Comparison of ENCODE assay signal across 25 cellular contexts in the genomic region with DNA sequence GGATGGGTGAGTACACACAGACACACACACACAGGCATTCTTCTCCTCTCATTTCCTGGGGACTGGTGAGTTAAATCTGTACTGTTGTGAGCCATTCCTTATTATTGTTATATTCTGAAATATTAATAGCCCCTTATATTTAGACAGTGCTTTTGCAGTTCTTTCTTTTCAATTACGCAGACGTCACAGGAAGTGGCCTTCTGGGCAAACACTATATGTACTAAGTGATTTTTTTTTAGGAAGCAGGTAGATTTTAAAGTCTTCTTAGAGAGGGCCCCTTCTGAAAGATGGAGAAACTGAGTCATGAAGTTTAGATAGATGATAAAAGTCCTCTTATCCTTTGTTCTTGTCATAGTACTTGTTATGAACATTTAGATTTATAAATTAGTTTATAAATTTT.
DNase-seq lines count a peak whose midpoint lies in the region; ATAC-seq lines count a peak whose summit lies in the region.
"Had no signal": no experiment of that assay in that cellular context is flagged by ENCODE, and none has a peak within 500 bp of the region (broad histone marks: within the 10 kb centered on the region; RNA-seq: fewer than 3 reads in every experiment).

No MANE protein-coding gene starts in this region.

- H3K4me3 Mint-ChIP-seq in activated naive CD4-positive, alpha-beta T cell treated with anti-CD3 and anti-CD28 coated beads, Interleukin-2, amount 50 U/mL, for 24 hours: no peak overlapping the region
- H3K4me3 Mint-ChIP-seq in activated CD8-positive, alpha-beta T cell treated with anti-CD3 and anti-CD28 coated beads, Interleukin-2, amount 10 ng/mL, durations not matched to agents 7 days and 5 days: no peak overlapping the region
- H3K4me3 Mint-ChIP-seq in effector memory CD8-positive, alpha-beta T cell: peak overlapping the region in 1 of 2 donors; percentile 32
- H3K4me3 Mint-ChIP-seq in activated T-helper 17 cell treated with anti-CD3 and anti-CD28 coated beads, Interleukin-2, amount 50 U/mL, for 72 hours: no peak overlapping the region
- H3K4me3 Mint-ChIP-seq: CD8-positive, alpha-beta memory T cell; HFFc6 had no signal

- no peaks in the 10 kb centered on the region for H3K36me3 Mint-ChIP-seq in activated naive CD4-positive, alpha-beta T cell treated with anti-CD3 and anti-CD28 coated beads, Interleukin-2, amount 50 U/mL, for 24 hours
- H3K36me3 Mint-ChIP-seq in activated CD8-positive, alpha-beta T cell treated with anti-CD3 and anti-CD28 coated beads, Interleukin-2, amount 10 ng/mL, durations not matched to agents 7 days and 5 days (ENCODE audit: low read depth): no peaks in the 10 kb centered on the region
- peaks cover 2% of the 10 kb centered on the region for H3K36me3 Mint-ChIP-seq in effector memory CD8-positive, alpha-beta T cell (ENCODE audit: insufficient read depth)
- H3K36me3 Mint-ChIP-seq in activated T-helper 17 cell treated with anti-CD3 and anti-CD28 coated beads, Interleukin-2, amount 50 U/mL, for 72 hours (ENCODE audit: low read depth): no peaks in the 10 kb centered on the region
- H3K36me3 Mint-ChIP-seq: CD8-positive, alpha-beta memory T cell had no signal

- no peak overlapping the region for H3K4me3 ChIP-seq in MG63
- H3K4me3 ChIP-seq: GM12878, HAP-1 had no signal

- H3K9me3 Mint-ChIP-seq in activated naive CD4-positive, alpha-beta T cell treated with anti-CD3 and anti-CD28 coated beads, Interleukin-2, amount 50 U/mL, for 24 hours: no peaks in the 10 kb centered on the region
- no peaks in the 10 kb centered on the region for H3K9me3 Mint-ChIP-seq in activated CD8-positive, alpha-beta T cell treated with anti-CD3 and anti-CD28 coated beads, Interleukin-2, amount 10 ng/mL, durations not matched to agents 7 days and 5 days (ENCODE audit: insufficient read depth)
- no peaks in the 10 kb centered on the region for H3K9me3 Mint-ChIP-seq in effector memory CD8-positive, alpha-beta T cell
- H3K9me3 Mint-ChIP-seq in activated T-helper 17 cell treated with anti-CD3 and anti-CD28 coated beads, Interleukin-2, amount 50 U/mL, for 72 hours: no peaks in the 10 kb centered on the region
- H3K9me3 Mint-ChIP-seq: CD8-positive, alpha-beta memory T cell had no signal

- H3K4me1 Mint-ChIP-seq in activated naive CD4-positive, alpha-beta T cell treated with anti-CD3 and anti-CD28 coated beads, Interleukin-2, amount 50 U/mL, for 24 hours: peaks cover 76% of the 10 kb centered on the region
- H3K4me1 Mint-ChIP-seq in activated CD8-positive, alpha-beta T cell treated with anti-CD3 and anti-CD28 coated beads, Interleukin-2, amount 10 ng/mL, durations not matched to agents 7 days and 5 days (ENCODE audit: low read depth): peaks cover 37% of the 10 kb centered on the region
- H3K4me1 Mint-ChIP-seq in effector memory CD8-positive, alpha-beta T cell (ENCODE audit: low read depth in 2 of 2): peaks cover 1 to 7% of the 10 kb centered on the region in 2 donors
- peaks cover 6% of the 10 kb centered on the region for H3K4me1 Mint-ChIP-seq in activated T-helper 17 cell treated with anti-CD3 and anti-CD28 coated beads, Interleukin-2, amount 50 U/mL, for 72 hours

- no peaks in the 10 kb centered on the region for H3K27me3 Mint-ChIP-seq in activated naive CD4-positive, alpha-beta T cell treated with anti-CD3 and anti-CD28 coated beads, Interleukin-2, amount 50 U/mL, for 24 hours
- no peaks in the 10 kb centered on the region for H3K27me3 Mint-ChIP-seq in activated CD8-positive, alpha-beta T cell treated with anti-CD3 and anti-CD28 coated beads, Interleukin-2, amount 10 ng/mL, durations not matched to agents 7 days and 5 days (ENCODE audit: low read depth)
- no peaks in the 10 kb centered on the region for H3K27me3 Mint-ChIP-seq in effector memory CD8-positive, alpha-beta T cell
- no peaks in the 10 kb centered on the region for H3K27me3 Mint-ChIP-seq in activated T-helper 17 cell treated with anti-CD3 and anti-CD28 coated beads, Interleukin-2, amount 50 U/mL, for 72 hours
- H3K27me3 Mint-ChIP-seq: CD8-positive, alpha-beta memory T cell had no signal

- ATAC-seq in activated CD8-positive, alpha-beta T cell treated with anti-CD3 and anti-CD28 coated beads, Interleukin-2, amount 10 ng/mL, durations not matched to agents 7 days and 5 days: no peak
- no peak for ATAC-seq in effector memory CD8-positive, alpha-beta T cell (replicated peaks)
- ATAC-seq in activated T-helper 17 cell treated with anti-CD3 and anti-CD28 coated beads, Interleukin-2, amount 50 U/mL, for 72 hours (replicated peaks): no peak
- ATAC-seq: GM12878 had no signal

- no peaks in the 10 kb centered on the region for H3K27me3 ChIP-seq in MG63

- H3K36me3 ChIP-seq in MG63: no peaks in the 10 kb centered on the region
- H3K36me3 ChIP-seq: HAP-1 had no signal

- POLR2A ChIA-PET in activated CD8-positive, alpha-beta T cell treated with anti-CD3 and anti-CD28 coated beads, Interleukin-2, amount 10 ng/mL, durations not matched to agents 7 days and 5 days (lab: Charles Lee): no interaction called here

- no peak for DNase-seq in activated naive CD4-positive, alpha-beta T cell treated with anti-CD3 and anti-CD28 coated beads, Interleukin-2, amount 50 U/mL, for 16 hours
- DNase-seq in activated CD8-positive, alpha-beta T cell treated with anti-CD3 and anti-CD28 coated beads, Interleukin-2, amount 10 ng/mL, durations not matched to agents 7 days and 5 days: peak; percentile 35
- DNase-seq in effector memory CD8-positive, alpha-beta T cell: no peak
- DNase-seq in MG63: no peak
- DNase-seq in RPMI8226: no peak
- DNase-seq: C1 segment of cervical spinal cord; CD8-positive, alpha-beta memory T cell; DMS 273 treated with DMSO at 0.1 percent for 48 hours; DMS79; EL; GDM1; GOT3; HFFc6; KBM-7; NCI-H1105 treated with DMSO at 0.1 percent for 48 hours; NCI-H146; NCI-H1930; NCI-H2107; NCI-H446; NCI-H524 treated with DMSO at 0.1 percent for 48 hours; NCI-H774 had no signal

- CTCF ChIA-PET in activated CD8-positive, alpha-beta T cell treated with anti-CD3 and anti-CD28 coated beads, Interleukin-2, amount 10 ng/mL, durations not matched to agents 7 days and 5 days (lab: Charles Lee): interaction anchor here (3.2 kb wide), 1 partner anchor 33 kb away, joined by 13 read pairs; no protein-coding TSS in a partner anchor

- no peaks in the 10 kb centered on the region for H3K9me3 ChIP-seq in MG63
- H3K9me3 ChIP-seq: HAP-1 had no signal

- H3K27ac Mint-ChIP-seq in activated naive CD4-positive, alpha-beta T cell treated with anti-CD3 and anti-CD28 coated beads, Interleukin-2, amount 50 U/mL, for 24 hours: peak overlapping the region; percentile 41
- no peak overlapping the region for H3K27ac Mint-ChIP-seq in activated CD8-positive, alpha-beta T cell treated with anti-CD3 and anti-CD28 coated beads, Interleukin-2, amount 10 ng/mL, durations not matched to agents 7 days and 5 days
- peak overlapping the region; percentile 32 to 76 for H3K27ac Mint-ChIP-seq in effector memory CD8-positive, alpha-beta T cell
- no peak overlapping the region for H3K27ac Mint-ChIP-seq in activated T-helper 17 cell treated with anti-CD3 and anti-CD28 coated beads, Interleukin-2, amount 50 U/mL, for 72 hours
- H3K27ac Mint-ChIP-seq: HFFc6 had no signal

Comparison
In these comparisons a context has a peak if more than half of its experiments do, and no peak if none do; other contexts are left out.
1. H3K27ac Mint-ChIP-seq: peak in activated naive CD4-positive, alpha-beta T cell treated with anti-CD3 and anti-CD28 coated beads, Interleukin-2, amount 50 U/mL, for 24 hours (single experiment) and effector memory CD8-positive, alpha-beta T cell (2 of 2); none in activated CD8-positive, alpha-beta T cell treated with anti-CD3 and anti-CD28 coated beads, Interleukin-2, amount 10 ng/mL, durations not matched to agents 7 days and 5 days (single experiment) and activated T-helper 17 cell treated with anti-CD3 and anti-CD28 coated beads, Interleukin-2, amount 50 U/mL, for 72 hours (single experiment).